ENCODE assay signal across 17 cellular contexts in the genomic region with DNA sequence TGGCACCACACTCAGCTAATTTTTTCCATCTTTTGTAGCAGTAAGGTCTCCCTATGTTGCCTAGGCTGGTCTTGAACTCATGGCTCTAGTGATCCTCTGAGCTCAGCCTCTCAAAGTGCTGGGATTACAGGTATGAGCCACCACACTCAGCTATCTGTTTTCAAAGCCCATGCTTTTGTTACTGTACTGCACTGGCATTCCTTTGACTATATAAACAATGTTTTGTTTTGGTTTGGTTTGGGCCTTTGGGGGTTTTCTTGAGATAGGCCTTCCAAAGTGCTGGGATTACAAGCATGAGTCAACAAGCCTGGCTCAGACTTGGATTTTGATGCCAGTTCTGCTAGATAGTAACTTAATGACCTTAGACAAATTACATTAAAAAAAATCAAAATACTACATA.
A peak's percentile ranks its signal among the peaks of the same experiment; 100 is the strongest.
DNase-seq lines count a peak whose midpoint lies in the region; ATAC-seq and TF ChIP-seq lines count a peak whose summit lies in the region.
"Had no signal": no experiment of that assay in that cellular context is flagged by ENCODE, and none has a peak within 500 bp of the region (broad histone marks: within the 10 kb centered on the region; RNA-seq: fewer than 3 reads in every experiment).

No MANE protein-coding gene starts in this region.

- H3K27me3 ChIP-seq in HAP-1 (ENCODE audit: low read depth): no peaks in the 10 kb centered on the region
- H3K27me3 ChIP-seq: vagina had no signal

- H3K27me3 Mint-ChIP-seq in stimulated activated naive CD8-positive, alpha-beta T cell treated with anti-CD3 and anti-CD28 coated beads, Interleukin-15, amount 100 ng/mL, for 72 hours: no peaks in the 10 kb centered on the region
- H3K27me3 Mint-ChIP-seq: activated naive CD4-positive, alpha-beta T cell treated with anti-CD3 and anti-CD28 coated beads, Interleukin-2, amount 50 U/mL, for 24 hours; CD4-positive, alpha-beta memory T cell; stimulated activated memory B cell treated with anti-CD40 and anti-IgM and Interleukin-4, amounts not matched to agents 10 μg/mL and 1 μg/mL and 100 μg/mL, for 72 hours had no signal

- H3K4me1 ChIP-seq in HAP-1: no peaks in the 10 kb centered on the region
- H3K4me1 ChIP-seq: vagina had no signal

- no peaks in the 10 kb centered on the region for H3K9me3 Mint-ChIP-seq in stimulated activated naive CD8-positive, alpha-beta T cell treated with anti-CD3 and anti-CD28 coated beads, Interleukin-15, amount 100 ng/mL, for 72 hours
- H3K9me3 Mint-ChIP-seq: activated naive CD4-positive, alpha-beta T cell treated with anti-CD3 and anti-CD28 coated beads, Interleukin-2, amount 50 U/mL, for 24 hours; CD4-positive, alpha-beta memory T cell; stimulated activated memory B cell treated with anti-CD40 and anti-IgM and Interleukin-4, amounts not matched to agents 10 μg/mL and 1 μg/mL and 100 μg/mL, for 72 hours had no signal

- H3K4me3 Mint-ChIP-seq in stimulated activated naive CD8-positive, alpha-beta T cell treated with anti-CD3 and anti-CD28 coated beads, Interleukin-15, amount 100 ng/mL, for 72 hours: no peak overlapping the region
- H3K4me3 Mint-ChIP-seq: activated naive CD4-positive, alpha-beta T cell treated with anti-CD3 and anti-CD28 coated beads, Interleukin-2, amount 50 U/mL, for 24 hours; CD4-positive, alpha-beta memory T cell; stimulated activated memory B cell treated with anti-CD40 and anti-IgM and Interleukin-4, amounts not matched to agents 10 μg/mL and 1 μg/mL and 100 μg/mL, for 72 hours had no signal

- DNase-seq in AG10803 (ENCODE audit: low read depth): peak; percentile 78
- DNase-seq in HT1080 (ENCODE audit: low read depth): peak; percentile 79
- DNase-seq in brain pericyte (ENCODE audit: low read depth, low spot score): peak; percentile 21
- peak; percentile 1 for DNase-seq in left kidney (ENCODE audit: low read depth, low spot score)
- DNase-seq in HK-2 (ENCODE audit: unreplicated experiment): no peak
- no peak for DNase-seq in HAP-1 (ENCODE audit: low spot score in 2 of 2)
- no peak for DNase-seq in stimulated activated naive CD8-positive, alpha-beta T cell treated with anti-CD3 and anti-CD28 coated beads, Interleukin-15, amount 100 ng/mL, for 72 hours
- DNase-seq: CD4-positive, alpha-beta memory T cell; cortex of kidney; KG1; NCI-H187; retina; stimulated activated CD4-positive, alpha-beta T cell treated with anti-CD3 and anti-CD28 coated beads, Interleukin-4, amount 100 ng/mL, for 1 hour had no signal

- H3K27ac Mint-ChIP-seq in stimulated activated naive CD8-positive, alpha-beta T cell treated with anti-CD3 and anti-CD28 coated beads, Interleukin-15, amount 100 ng/mL, for 72 hours: peak overlapping the region in 1 of 2 donors; percentile 34
- H3K27ac Mint-ChIP-seq: activated naive CD4-positive, alpha-beta T cell treated with anti-CD3 and anti-CD28 coated beads, Interleukin-2, amount 50 U/mL, for 24 hours; stimulated activated memory B cell treated with anti-CD40 and anti-IgM and Interleukin-4, amounts not matched to agents 10 μg/mL and 1 μg/mL and 100 μg/mL, for 72 hours had no signal

- H3K36me3 ChIP-seq in HAP-1 (replicated peaks): peaks cover 4% of the 10 kb centered on the region; the same call in 1 of the 2 replicates

- no peak for TF ChIP-seq CTCF in AG10803 (conservative IDR thresholded peaks at IDR 0.05; ENCODE audit: low read length)

- no peaks in the 10 kb centered on the region for H3K9me3 ChIP-seq in HAP-1
- H3K9me3 ChIP-seq: vagina had no signal

- no peak overlapping the region for H3K4me3 ChIP-seq in AG10803 (ENCODE audit: low read length)
- H3K4me3 ChIP-seq in HAP-1: no peak overlapping the region
- H3K4me3 ChIP-seq: vagina had no signal

- ATAC-seq in GM21529 (IDR thresholded peaks at IDR 0.05; ENCODE audit: unreplicated experiment): no peak
- no peak for ATAC-seq in stimulated activated naive CD8-positive, alpha-beta T cell treated with anti-CD3 and anti-CD28 coated beads, Interleukin-15, amount 100 ng/mL, for 72 hours
- ATAC-seq: stimulated activated memory B cell treated with anti-CD40 and anti-IgM and Interleukin-4, amounts not matched to agents 10 μg/mL and 1 μg/mL and 100 μg/mL, for 72 hours had no signal

- in situ Hi-C loops in HAP-1 (cut with MboI; ENCODE audit: low sequenced_read_pairs): no loop called here

- no peaks in the 10 kb centered on the region for H3K4me1 Mint-ChIP-seq in stimulated activated naive CD8-positive, alpha-beta T cell treated with anti-CD3 and anti-CD28 coated beads, Interleukin-15, amount 100 ng/mL, for 72 hours
- H3K4me1 Mint-ChIP-seq: activated naive CD4-positive, alpha-beta T cell treated with anti-CD3 and anti-CD28 coated beads, Interleukin-2, amount 50 U/mL, for 24 hours; CD4-positive, alpha-beta memory T cell; stimulated activated memory B cell treated with anti-CD40 and anti-IgM and Interleukin-4, amounts not matched to agents 10 μg/mL and 1 μg/mL and 100 μg/mL, for 72 hours had no signal

Comparison
In these comparisons a context has a peak if more than half of its experiments do, and no peak if none do; other contexts are left out.
1. DNase-seq: peak in AG10803 (single experiment), HT1080 (single experiment), brain pericyte (single experiment) and left kidney (single experiment); none in HK-2 (single experiment), HAP-1 (0 of 2) and stimulated activated naive CD8-positive, alpha-beta T cell treated with anti-CD3 and anti-CD28 coated beads, Interleukin-15, amount 100 ng/mL, for 72 hours (0 of 2).